In genomic region chr10:21264271-21264670, GRCh38 we compare ENCODE assay signal across 17 cellular contexts.
"Had no signal": no experiment of that assay in that cellular context is flagged by ENCODE, and none has a peak within 500 bp of the region (broad histone marks: within the 10 kb centered on the region; RNA-seq: fewer than 3 reads in every experiment).

No MANE protein-coding gene starts in this region.

- H3K27me3 Mint-ChIP-seq: activated CD4-positive, alpha-beta T cell treated with anti-CD3 and anti-CD28 coated beads for 36 hours; activated naive CD8-positive, alpha-beta T cell; stimulated activated naive CD8-positive, alpha-beta T cell treated with anti-CD3 and anti-CD28 coated beads, Interleukin-15, Interleukin-2, amounts not matched to agents 100 ng/mL and 50 ng/mL, for 24 hours had no signal

- H3K4me1 Mint-ChIP-seq: activated CD4-positive, alpha-beta T cell treated with anti-CD3 and anti-CD28 coated beads for 36 hours had no signal

- H3K9me3 Mint-ChIP-seq: activated T-helper 1 cell treated with anti-CD3 and anti-CD28 coated beads, Interleukin-12 subunit alpha, Interleukin-12 subunit beta, Interleukin-2, Interleukin-4 antibody, amounts not matched to agents 30 ng/mL and 10 ng/mL and 1 ng/mL, durations not matched to agents 14 hours and 24 hours and 36 hours; effector memory CD8-positive, alpha-beta T cell; stimulated activated naive CD8-positive, alpha-beta T cell treated with anti-CD3 and anti-CD28 coated beads, Interleukin-15, Interleukin-2, amounts not matched to agents 100 ng/mL and 50 ng/mL, for 24 hours had no signal

- H3K36me3 Mint-ChIP-seq: activated naive CD8-positive, alpha-beta T cell had no signal

- DNase-seq: activated CD4-positive, alpha-beta T cell treated with anti-CD3 and anti-CD28 coated beads for 36 hours; activated CD4-positive, alpha-beta T cell treated with anti-CD3 and anti-CD28 coated beads, Interleukin-2, amount 50 U/mL, for 48 hours; amygdala; caudate nucleus; effector memory CD8-positive, alpha-beta T cell; gastrocnemius medialis; head of caudate nucleus; kidney; retina; transverse colon had no signal

- ATAC-seq: activated CD4-positive, alpha-beta T cell treated with anti-CD3 and anti-CD28 coated beads for 36 hours; effector memory CD8-positive, alpha-beta T cell; gastrocnemius medialis; left lobe of liver; WTC11 had no signal

- H3K27ac Mint-ChIP-seq: activated CD4-positive, alpha-beta T cell treated with anti-CD3 and anti-CD28 coated beads for 36 hours; activated naive CD8-positive, alpha-beta T cell; activated T-helper 1 cell treated with anti-CD3 and anti-CD28 coated beads, Interleukin-12 subunit alpha, Interleukin-12 subunit beta, Interleukin-2, Interleukin-4 antibody, amounts not matched to agents 30 ng/mL and 10 ng/mL and 1 ng/mL, durations not matched to agents 14 hours and 24 hours and 36 hours; effector memory CD8-positive, alpha-beta T cell; stimulated activated naive CD8-positive, alpha-beta T cell treated with anti-CD3 and anti-CD28 coated beads, Interleukin-15, Interleukin-2, amounts not matched to agents 100 ng/mL and 50 ng/mL, for 24 hours; WTC11 had no signal

- H3K4me3 ChIP-seq: gastrocnemius medialis, lung, suprapubic skin, transverse colon had no signal

- H3K4me3 Mint-ChIP-seq: activated CD4-positive, alpha-beta T cell treated with anti-CD3 and anti-CD28 coated beads for 36 hours; activated naive CD8-positive, alpha-beta T cell; activated T-helper 1 cell treated with anti-CD3 and anti-CD28 coated beads, Interleukin-12 subunit alpha, Interleukin-12 subunit beta, Interleukin-2, Interleukin-4 antibody, amounts not matched to agents 30 ng/mL and 10 ng/mL and 1 ng/mL, durations not matched to agents 14 hours and 24 hours and 36 hours; effector memory CD8-positive, alpha-beta T cell; stimulated activated naive CD8-positive, alpha-beta T cell treated with anti-CD3 and anti-CD28 coated beads, Interleukin-15, Interleukin-2, amounts not matched to agents 100 ng/mL and 50 ng/mL, for 24 hours; WTC11 had no signal
